ENCODE assay signal across 1 cellular context in the genomic region with DNA sequence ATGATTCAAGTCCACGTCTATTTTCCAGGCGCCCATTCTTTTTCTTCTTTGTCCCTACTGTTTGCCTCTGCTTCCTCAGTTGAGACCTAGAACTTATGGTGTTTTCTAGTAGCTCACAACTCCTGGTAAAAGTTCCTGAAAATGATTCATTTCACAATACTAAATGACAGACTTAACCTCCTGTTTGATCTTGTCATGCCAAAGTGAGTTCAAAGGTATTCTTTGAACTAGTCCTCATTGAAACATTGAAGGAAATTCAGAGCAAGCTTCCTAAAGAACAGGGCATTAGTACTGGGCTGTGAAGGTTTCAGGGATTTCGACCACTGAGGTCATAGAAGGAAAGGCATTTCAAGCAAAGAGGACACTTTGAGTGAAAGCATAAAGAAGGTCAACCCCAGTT.
TF ChIP-seq lines count a peak whose summit lies in the region.

No MANE protein-coding gene starts in this region.

TF ChIP-seq in HepG2, 621 proteins besides CTCF, POLR2A, EP300 and RAD21 (continued from another document and continues in another):
- TF ChIP-seq, protein P1, sequence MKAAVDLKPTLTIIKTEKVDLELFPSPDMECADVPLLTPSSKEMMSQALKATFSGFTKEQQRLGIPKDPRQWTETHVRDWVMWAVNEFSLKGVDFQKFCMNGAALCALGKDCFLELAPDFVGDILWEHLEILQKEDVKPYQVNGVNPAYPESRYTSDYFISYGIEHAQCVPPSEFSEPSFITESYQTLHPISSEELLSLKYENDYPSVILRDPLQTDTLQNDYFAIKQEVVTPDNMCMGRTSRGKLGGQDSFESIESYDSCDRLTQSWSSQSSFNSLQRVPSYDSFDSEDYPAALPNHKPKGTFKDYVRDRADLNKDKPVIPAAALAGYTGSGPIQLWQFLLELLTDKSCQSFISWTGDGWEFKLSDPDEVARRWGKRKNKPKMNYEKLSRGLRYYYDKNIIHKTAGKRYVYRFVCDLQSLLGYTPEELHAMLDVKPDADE (CRISPR knock-in tag; IDR thresholded peaks at IDR 0.05): no peak
- TF ChIP-seq AHR (CRISPR knock-in tag; IDR thresholded peaks at IDR 0.05) (no peak), NPAS2 (CRISPR knock-in tag; IDR thresholded peaks at IDR 0.05; ENCODE audit: borderline replicate concordance) (no peak), GATAD2A (CRISPR knock-in tag; IDR thresholded peaks at IDR 0.05) (peak; percentile 48), JUND (CRISPR knock-in tag; IDR thresholded peaks at IDR 0.05) (no peak), HNF4A (CRISPR knock-in tag; IDR thresholded peaks at IDR 0.05) (peak; percentile 24; the same call in 1 of the 2 replicates), YEATS4 (CRISPR knock-in tag; IDR thresholded peaks at IDR 0.05; ENCODE audit: borderline replicate concordance) (no peak), RBAK (CRISPR knock-in tag; IDR thresholded peaks at IDR 0.05) (no peak), TCF7 (IDR thresholded peaks at IDR 0.05; ENCODE audit: low read depth) (peak; percentile 74), ZZZ3 (CRISPR knock-in tag; IDR thresholded peaks at IDR 0.05; ENCODE audit: borderline replicate concordance) (no peak), ISL2 (CRISPR knock-in tag; IDR thresholded peaks at IDR 0.05) (0 out of 2 replicates have a peak, but pooled peaks have one; percentile 15), CREB1 (IDR thresholded peaks at IDR 0.05) (no peak), CREB1 (CRISPR knock-in tag; IDR thresholded peaks at IDR 0.05) (peak; percentile 27; the same call in 1 of the 2 replicates), RARA (CRISPR knock-in tag; IDR thresholded peaks at IDR 0.05) (peak; percentile 87), KLF15 (CRISPR knock-in tag; IDR thresholded peaks at IDR 0.05; ENCODE audit: borderline replicate concordance) (no peak), CREM (IDR thresholded peaks at IDR 0.05) (peak; percentile 28; the same call in 1 of the 2 replicates), CREM (CRISPR knock-in tag; IDR thresholded peaks at IDR 0.05) (no peak), SOX6 (IDR thresholded peaks at IDR 0.05) (no peak), SOX6 (CRISPR knock-in tag; IDR thresholded peaks at IDR 0.05) (0 out of 2 replicates have a peak, but pooled peaks have one; percentile 10), NFIC (IDR thresholded peaks at IDR 0.05; ENCODE audit: low read length) (peak; percentile 55; the same call in 1 of the 2 replicates), FOXA1 (IDR thresholded peaks at IDR 0.05) (no peak), FOXA1 (CRISPR knock-in tag; IDR thresholded peaks at IDR 0.05) (peak; percentile 26; the same call in 1 of the 2 replicates), CEBPG (CRISPR knock-in tag; IDR thresholded peaks at IDR 0.05) (peak; percentile 61), FOSL2 (CRISPR knock-in tag; IDR thresholded peaks at IDR 0.05) (no peak), ZFX (CRISPR knock-in tag; IDR thresholded peaks at IDR 0.05; ENCODE audit: low read depth) (no peak), POGZ (CRISPR knock-in tag; IDR thresholded peaks at IDR 0.05) (peak; percentile 58; the same call in 1 of the 2 replicates), MTF1 (CRISPR knock-in tag; IDR thresholded peaks at IDR 0.05) (no peak), BRD4 (CRISPR knock-in tag; IDR thresholded peaks at IDR 0.05) (no peak), FOXP1 (IDR thresholded peaks at IDR 0.05) (no peak), FOXP1 (CRISPR knock-in tag; IDR thresholded peaks at IDR 0.05) (peak; percentile 13; the same call in 1 of the 2 replicates), HMG20A (CRISPR knock-in tag; IDR thresholded peaks at IDR 0.05; ENCODE audit: borderline replicate concordance) (peak; percentile 84), SRSF4 (IDR thresholded peaks at IDR 0.05; ENCODE audit: low read depth, low read length, poor library complexity, severe bottlenecking) (no peak), NFRKB (IDR thresholded peaks at IDR 0.05) (no peak), ZNF644 (CRISPR knock-in tag; IDR thresholded peaks at IDR 0.05; ENCODE audit: low read depth) (peak; percentile 69), ZNF329 (CRISPR knock-in tag; IDR thresholded peaks at IDR 0.05; ENCODE audit: low read depth) (no peak), RFX1 (IDR thresholded peaks at IDR 0.05) (no peak), ZNF747 (CRISPR knock-in tag; IDR thresholded peaks at IDR 0.05; ENCODE audit: borderline replicate concordance) (no peak), ZNF225 (CRISPR knock-in tag; IDR thresholded peaks at IDR 0.05) (no peak), ZNF3 (CRISPR knock-in tag; IDR thresholded peaks at IDR 0.05) (no peak), ZFYVE20 (CRISPR knock-in tag; IDR thresholded peaks at IDR 0.05; ENCODE audit: borderline replicate concordance, low read depth) (no peak), ZNF75D (CRISPR knock-in tag; IDR thresholded peaks at IDR 0.05; ENCODE audit: borderline replicate concordance) (no peak), ZFP62 (CRISPR knock-in tag; IDR thresholded peaks at IDR 0.05) (no peak), KAT8 (CRISPR knock-in tag; IDR thresholded peaks at IDR 0.05) (0 out of 2 replicates have a peak, but pooled peaks have one; percentile 15)
- TF ChIP-seq, protein P2, sequence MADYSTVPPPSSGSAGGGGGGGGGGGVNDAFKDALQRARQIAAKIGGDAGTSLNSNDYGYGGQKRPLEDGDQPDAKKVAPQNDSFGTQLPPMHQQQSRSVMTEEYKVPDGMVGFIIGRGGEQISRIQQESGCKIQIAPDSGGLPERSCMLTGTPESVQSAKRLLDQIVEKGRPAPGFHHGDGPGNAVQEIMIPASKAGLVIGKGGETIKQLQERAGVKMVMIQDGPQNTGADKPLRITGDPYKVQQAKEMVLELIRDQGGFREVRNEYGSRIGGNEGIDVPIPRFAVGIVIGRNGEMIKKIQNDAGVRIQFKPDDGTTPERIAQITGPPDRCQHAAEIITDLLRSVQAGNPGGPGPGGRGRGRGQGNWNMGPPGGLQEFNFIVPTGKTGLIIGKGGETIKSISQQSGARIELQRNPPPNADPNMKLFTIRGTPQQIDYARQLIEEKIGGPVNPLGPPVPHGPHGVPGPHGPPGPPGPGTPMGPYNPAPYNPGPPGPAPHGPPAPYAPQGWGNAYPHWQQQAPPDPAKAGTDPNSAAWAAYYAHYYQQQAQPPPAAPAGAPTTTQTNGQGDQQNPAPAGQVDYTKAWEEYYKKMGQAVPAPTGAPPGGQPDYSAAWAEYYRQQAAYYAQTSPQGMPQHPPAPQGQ (CRISPR knock-in tag; IDR thresholded peaks at IDR 0.05; ENCODE audit: borderline replicate concordance): no peak
- TF ChIP-seq, protein P3, sequence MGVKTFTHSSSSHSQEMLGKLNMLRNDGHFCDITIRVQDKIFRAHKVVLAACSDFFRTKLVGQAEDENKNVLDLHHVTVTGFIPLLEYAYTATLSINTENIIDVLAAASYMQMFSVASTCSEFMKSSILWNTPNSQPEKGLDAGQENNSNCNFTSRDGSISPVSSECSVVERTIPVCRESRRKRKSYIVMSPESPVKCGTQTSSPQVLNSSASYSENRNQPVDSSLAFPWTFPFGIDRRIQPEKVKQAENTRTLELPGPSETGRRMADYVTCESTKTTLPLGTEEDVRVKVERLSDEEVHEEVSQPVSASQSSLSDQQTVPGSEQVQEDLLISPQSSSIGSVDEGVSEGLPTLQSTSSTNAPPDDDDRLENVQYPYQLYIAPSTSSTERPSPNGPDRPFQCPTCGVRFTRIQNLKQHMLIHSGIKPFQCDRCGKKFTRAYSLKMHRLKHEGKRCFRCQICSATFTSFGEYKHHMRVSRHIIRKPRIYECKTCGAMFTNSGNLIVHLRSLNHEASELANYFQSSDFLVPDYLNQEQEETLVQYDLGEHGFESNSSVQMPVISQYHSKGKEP (CRISPR knock-in tag; IDR thresholded peaks at IDR 0.05): no peak
- TF ChIP-seq, protein P4, sequence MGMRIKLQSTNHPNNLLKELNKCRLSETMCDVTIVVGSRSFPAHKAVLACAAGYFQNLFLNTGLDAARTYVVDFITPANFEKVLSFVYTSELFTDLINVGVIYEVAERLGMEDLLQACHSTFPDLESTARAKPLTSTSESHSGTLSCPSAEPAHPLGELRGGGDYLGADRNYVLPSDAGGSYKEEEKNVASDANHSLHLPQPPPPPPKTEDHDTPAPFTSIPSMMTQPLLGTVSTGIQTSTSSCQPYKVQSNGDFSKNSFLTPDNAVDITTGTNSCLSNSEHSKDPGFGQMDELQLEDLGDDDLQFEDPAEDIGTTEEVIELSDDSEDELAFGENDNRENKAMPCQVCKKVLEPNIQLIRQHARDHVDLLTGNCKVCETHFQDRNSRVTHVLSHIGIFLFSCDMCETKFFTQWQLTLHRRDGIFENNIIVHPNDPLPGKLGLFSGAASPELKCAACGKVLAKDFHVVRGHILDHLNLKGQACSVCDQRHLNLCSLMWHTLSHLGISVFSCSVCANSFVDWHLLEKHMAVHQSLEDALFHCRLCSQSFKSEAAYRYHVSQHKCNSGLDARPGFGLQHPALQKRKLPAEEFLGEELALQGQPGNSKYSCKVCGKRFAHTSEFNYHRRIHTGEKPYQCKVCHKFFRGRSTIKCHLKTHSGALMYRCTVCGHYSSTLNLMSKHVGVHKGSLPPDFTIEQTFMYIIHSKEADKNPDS (CRISPR knock-in tag; IDR thresholded peaks at IDR 0.05): no peak
- TF ChIP-seq, protein P5, sequence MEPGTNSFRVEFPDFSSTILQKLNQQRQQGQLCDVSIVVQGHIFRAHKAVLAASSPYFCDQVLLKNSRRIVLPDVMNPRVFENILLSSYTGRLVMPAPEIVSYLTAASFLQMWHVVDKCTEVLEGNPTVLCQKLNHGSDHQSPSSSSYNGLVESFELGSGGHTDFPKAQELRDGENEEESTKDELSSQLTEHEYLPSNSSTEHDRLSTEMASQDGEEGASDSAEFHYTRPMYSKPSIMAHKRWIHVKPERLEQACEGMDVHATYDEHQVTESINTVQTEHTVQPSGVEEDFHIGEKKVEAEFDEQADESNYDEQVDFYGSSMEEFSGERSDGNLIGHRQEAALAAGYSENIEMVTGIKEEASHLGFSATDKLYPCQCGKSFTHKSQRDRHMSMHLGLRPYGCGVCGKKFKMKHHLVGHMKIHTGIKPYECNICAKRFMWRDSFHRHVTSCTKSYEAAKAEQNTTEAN (CRISPR knock-in tag; conservative IDR thresholded peaks at IDR 0.05): no peak
- TF ChIP-seq, protein P6, sequence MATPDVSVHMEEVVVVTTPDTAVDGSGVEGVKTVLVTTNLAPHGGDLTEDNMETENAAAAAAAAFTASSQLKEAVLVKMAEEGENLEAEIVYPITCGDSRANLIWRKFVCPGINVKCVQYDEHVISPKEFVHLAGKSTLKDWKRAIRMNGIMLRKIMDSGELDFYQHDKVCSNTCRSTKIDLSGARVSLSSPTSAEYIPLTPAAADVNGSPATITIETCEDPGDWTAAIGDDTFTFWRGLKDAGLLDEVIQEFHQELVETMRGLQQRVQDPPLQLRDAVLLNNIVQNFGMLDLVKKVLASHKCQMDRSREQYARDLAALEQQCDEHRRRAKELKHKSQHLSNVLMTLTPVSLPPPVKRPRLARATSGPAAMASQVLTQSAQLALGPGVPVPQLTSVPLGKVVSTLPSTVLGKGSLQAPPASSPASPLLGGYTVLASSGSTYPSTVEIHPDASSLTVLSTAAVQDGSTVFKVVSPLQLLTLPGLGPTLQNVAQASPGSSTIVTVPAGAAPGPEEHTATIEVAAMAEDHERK (CRISPR knock-in tag; IDR thresholded peaks at IDR 0.05; ENCODE audit: low read depth): no peak
- TF ChIP-seq, protein P7, sequence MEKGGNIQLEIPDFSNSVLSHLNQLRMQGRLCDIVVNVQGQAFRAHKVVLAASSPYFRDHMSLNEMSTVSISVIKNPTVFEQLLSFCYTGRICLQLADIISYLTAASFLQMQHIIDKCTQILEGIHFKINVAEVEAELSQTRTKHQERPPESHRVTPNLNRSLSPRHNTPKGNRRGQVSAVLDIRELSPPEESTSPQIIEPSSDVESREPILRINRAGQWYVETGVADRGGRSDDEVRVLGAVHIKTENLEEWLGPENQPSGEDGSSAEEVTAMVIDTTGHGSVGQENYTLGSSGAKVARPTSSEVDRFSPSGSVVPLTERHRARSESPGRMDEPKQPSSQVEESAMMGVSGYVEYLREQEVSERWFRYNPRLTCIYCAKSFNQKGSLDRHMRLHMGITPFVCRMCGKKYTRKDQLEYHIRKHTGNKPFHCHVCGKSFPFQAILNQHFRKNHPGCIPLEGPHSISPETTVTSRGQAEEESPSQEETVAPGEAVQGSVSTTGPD (CRISPR knock-in tag; IDR thresholded peaks at IDR 0.05): no peak
- TF ChIP-seq, protein P8, sequence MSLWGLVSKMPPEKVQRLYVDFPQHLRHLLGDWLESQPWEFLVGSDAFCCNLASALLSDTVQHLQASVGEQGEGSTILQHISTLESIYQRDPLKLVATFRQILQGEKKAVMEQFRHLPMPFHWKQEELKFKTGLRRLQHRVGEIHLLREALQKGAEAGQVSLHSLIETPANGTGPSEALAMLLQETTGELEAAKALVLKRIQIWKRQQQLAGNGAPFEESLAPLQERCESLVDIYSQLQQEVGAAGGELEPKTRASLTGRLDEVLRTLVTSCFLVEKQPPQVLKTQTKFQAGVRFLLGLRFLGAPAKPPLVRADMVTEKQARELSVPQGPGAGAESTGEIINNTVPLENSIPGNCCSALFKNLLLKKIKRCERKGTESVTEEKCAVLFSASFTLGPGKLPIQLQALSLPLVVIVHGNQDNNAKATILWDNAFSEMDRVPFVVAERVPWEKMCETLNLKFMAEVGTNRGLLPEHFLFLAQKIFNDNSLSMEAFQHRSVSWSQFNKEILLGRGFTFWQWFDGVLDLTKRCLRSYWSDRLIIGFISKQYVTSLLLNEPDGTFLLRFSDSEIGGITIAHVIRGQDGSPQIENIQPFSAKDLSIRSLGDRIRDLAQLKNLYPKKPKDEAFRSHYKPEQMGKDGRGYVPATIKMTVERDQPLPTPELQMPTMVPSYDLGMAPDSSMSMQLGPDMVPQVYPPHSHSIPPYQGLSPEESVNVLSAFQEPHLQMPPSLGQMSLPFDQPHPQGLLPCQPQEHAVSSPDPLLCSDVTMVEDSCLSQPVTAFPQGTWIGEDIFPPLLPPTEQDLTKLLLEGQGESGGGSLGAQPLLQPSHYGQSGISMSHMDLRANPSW (CRISPR knock-in tag; IDR thresholded peaks at IDR 0.05; ENCODE audit: borderline replicate concordance): no peak
- TF ChIP-seq, protein P9, sequence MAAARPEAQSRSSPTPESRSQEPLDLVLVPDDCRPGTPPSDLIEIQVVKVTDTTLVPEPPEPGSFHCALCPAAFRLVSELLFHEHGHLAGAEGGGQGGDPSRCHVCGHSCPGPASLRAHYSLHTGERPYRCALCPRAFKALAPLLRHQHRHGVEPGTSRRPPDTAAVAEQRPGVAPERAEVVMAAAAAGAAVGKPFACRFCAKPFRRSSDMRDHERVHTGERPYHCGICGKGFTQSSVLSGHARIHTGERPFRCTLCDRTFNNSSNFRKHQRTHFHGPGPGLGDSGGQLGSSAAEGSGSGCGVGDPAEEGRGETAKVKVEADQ (CRISPR knock-in tag; IDR thresholded peaks at IDR 0.05; ENCODE audit: borderline replicate concordance): no peak
